ENCODE assay signal across 8 cellular contexts in genomic region chr7:93374345-93374940, GRCh38.
A peak's percentile ranks its signal among the peaks of the same experiment; 100 is the strongest.
DNase-seq lines count a peak whose midpoint lies in the region; ATAC-seq and FAIRE-seq lines count a peak whose summit lies in the region.

No MANE protein-coding gene starts in this region.

- ATAC-seq in GM21367 (IDR thresholded peaks at IDR 0.05; ENCODE audit: unreplicated experiment) = peak; percentile 66

- DNase-seq in Daoy (ENCODE audit: low read depth) (peak; percentile 15), HT1080 (ENCODE audit: low read depth) (peak; percentile 27), SK-N-DZ (ENCODE audit: low spot score) (peak; percentile 41), germinal center (ENCODE audit: low spot score) (peak; percentile 18), urothelium cell line (ENCODE audit: low spot score) (peak; percentile 38), UCSD-AML1 (lab: John Stamatoyannopoulos, UW; ENCODE audit: unreplicated experiment) (no peak)
- no peak for DNase-seq in effector CD4-positive, alpha-beta T cell

- no peak for FAIRE-seq in urothelium cell line (lab: Jason Lieb, UNC)

Comparison
In these comparisons a context has a peak if more than half of its experiments do, and no peak if none do; other contexts are left out.
1. DNase-seq: peak in Daoy (single experiment), HT1080 (single experiment), SK-N-DZ (single experiment), germinal center (single experiment) and urothelium cell line (single experiment); none in effector CD4-positive, alpha-beta T cell (single experiment) and UCSD-AML1 (single experiment).